In the genomic region with DNA sequence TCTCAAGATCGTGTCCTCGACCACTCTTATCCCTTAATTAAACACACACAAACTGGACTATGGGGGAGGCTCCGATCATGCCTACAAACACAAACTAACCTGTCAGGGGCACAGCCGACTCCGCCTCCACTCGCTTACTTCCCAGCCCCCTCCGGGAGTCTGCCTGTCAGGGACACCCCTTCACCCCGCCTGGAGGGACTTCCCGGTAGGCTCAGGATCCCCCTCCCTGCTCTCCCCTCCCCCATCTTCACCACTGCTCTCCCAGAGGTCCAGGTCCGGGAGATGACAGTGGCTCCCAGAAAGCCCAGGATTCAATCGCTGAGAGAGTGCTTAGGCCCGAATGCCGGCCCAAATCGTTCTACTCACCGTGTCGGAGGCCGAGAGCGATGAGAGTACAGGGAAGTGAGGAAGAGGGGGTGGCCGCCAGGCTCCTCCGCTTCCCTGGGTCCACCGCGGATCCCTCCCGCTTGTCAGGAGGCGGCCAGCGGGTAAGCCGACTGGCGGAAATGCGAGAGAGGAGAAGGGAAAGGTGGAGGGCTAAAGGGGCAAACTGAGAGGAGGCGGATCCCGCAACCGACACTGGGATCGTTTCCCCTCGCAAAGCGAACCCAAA, we compare ENCODE assay signal across 8 cellular contexts. TPM values are rescaled to one million over a fixed set of nuclear protein-coding genes. Genes with fewer than 3 reads are reported as not detected.
DNase-seq lines count a peak whose midpoint lies in the region; ATAC-seq, FAIRE-seq and TF ChIP-seq lines count a peak whose summit lies in the region.
"Not testable (repeated sequence)": the region's sequence is repeated elsewhere in the genome, so short reads cannot be mapped to it uniquely, and the experiment has no call there.

No MANE protein-coding gene starts in this region.

- H3K27me3 ChIP-seq in PC-9 (ENCODE audit: insufficient read depth, low read depth); esophagus squamous epithelium; small intestine (ENCODE audit: control insufficient read depth in 2 of 2, insufficient read depth in 2 of 2, low read length in 2 of 2): not testable (repeated sequence)

- peak overlapping the region; percentile 98 for H3K27ac Mint-ChIP-seq in activated naive CD8-positive, alpha-beta T cell treated with anti-CD3 and anti-CD28 coated beads, Interleukin-2, amount 10 ng/mL, durations not matched to agents 7 days and 5 days
- H3K27ac Mint-ChIP-seq in memory B cell: peak overlapping the region; percentile 94

- peaks cover 26% of the 10 kb centered on the region for H3K36me3 Mint-ChIP-seq in activated naive CD8-positive, alpha-beta T cell treated with anti-CD3 and anti-CD28 coated beads, Interleukin-2, amount 10 ng/mL, durations not matched to agents 7 days and 5 days
- H3K36me3 Mint-ChIP-seq in memory B cell: peaks cover 18% of the 10 kb centered on the region

- ATAC-seq in GM21360 (IDR thresholded peaks at IDR 0.05; ENCODE audit: unreplicated experiment): peak; percentile 14
- ATAC-seq in HG03139 (IDR thresholded peaks at IDR 0.05; ENCODE audit: unreplicated experiment): peak; percentile 28
- ATAC-seq in activated naive CD8-positive, alpha-beta T cell treated with anti-CD3 and anti-CD28 coated beads, Interleukin-2, amount 10 ng/mL, durations not matched to agents 7 days and 5 days (ENCODE audit: low read depth): peak; percentile 6
- ATAC-seq in memory B cell (ENCODE audit: low read depth): peak; percentile 12

- peaks cover 16% of the 10 kb centered on the region for H3K4me1 ChIP-seq in PC-9 (replicated peaks; ENCODE audit: insufficient read depth)
- peaks cover 13 to 60% (median 34%) of the 10 kb centered on the region in 3 donors for H3K4me1 ChIP-seq in esophagus squamous epithelium
- H3K4me1 ChIP-seq in small intestine (ENCODE audit: control insufficient read depth in 2 of 2, insufficient read depth in 1 of 2, low read depth in 1 of 2, low read length in 1 of 2): not testable (repeated sequence)

- peak overlapping the region; percentile 85 for H3K4me2 ChIP-seq in PC-9

- H3K36me3 ChIP-seq in PC-9 (ENCODE audit: low read depth) (peaks cover 19% of the 10 kb centered on the region), esophagus squamous epithelium (peaks cover 0 to 27% (median 0%) of the 10 kb centered on the region in 3 donors)
- not testable (repeated sequence) for H3K36me3 ChIP-seq in small intestine (ENCODE audit: control insufficient read depth in 2 of 2, insufficient read depth in 2 of 2, low read length in 2 of 2)

- H3K27me3 Mint-ChIP-seq in activated naive CD8-positive, alpha-beta T cell treated with anti-CD3 and anti-CD28 coated beads, Interleukin-2, amount 10 ng/mL, durations not matched to agents 7 days and 5 days; memory B cell: not testable (repeated sequence)

- POLR2A ChIA-PET in PC-9 (lab: Charles Lee; ENCODE audit: unreplicated experiment): interaction anchor here (0.7 kb wide), 1 partner anchor 14 kb away, joined by 3 read pairs; no protein-coding TSS in a partner anchor
- POLR2A ChIA-PET in activated naive CD8-positive, alpha-beta T cell treated with anti-CD3 and anti-CD28 coated beads, Interleukin-2, amount 10 ng/mL, durations not matched to agents 7 days and 5 days (lab: Charles Lee): interaction anchor here (0.6 to 1.0 kb wide), 2 partner anchors 51 to 902 kb away, joined by 4 to 5 read pairs; no protein-coding TSS in a partner anchor

- CTCF ChIA-PET in PC-9 (lab: Charles Lee): not testable (repeated sequence)

- not testable (repeated sequence) for H3F3A ChIP-seq in PC-9 (ENCODE audit: insufficient read depth, low read depth)

- H3K4me3 ChIP-seq in PC-9 (peak overlapping the region; percentile 88), esophagus squamous epithelium (peak overlapping the region; percentile 91 to 99 (median 93)), small intestine (ENCODE audit: low read depth in 1 of 2, low read length in 2 of 2) (peak overlapping the region; percentile 86 to 96)

- H3K27ac ChIP-seq in C4-2B (peak overlapping the region; percentile 96), PC-9 (peak overlapping the region; percentile 94), esophagus squamous epithelium (peak overlapping the region; percentile 95 to 99 (median 98)), small intestine (ENCODE audit: low read depth in 1 of 2, low read length in 1 of 2) (peak overlapping the region; percentile 97 to 98)

- H2AFZ ChIP-seq in PC-9: peak overlapping the region; percentile 79

- TF ChIP-seq POLR2A in esophagus squamous epithelium (IDR thresholded peaks at IDR 0.05): not testable (repeated sequence)

- not testable (repeated sequence) for H3K9me3 Mint-ChIP-seq in activated naive CD8-positive, alpha-beta T cell treated with anti-CD3 and anti-CD28 coated beads, Interleukin-2, amount 10 ng/mL, durations not matched to agents 7 days and 5 days; memory B cell

- FAIRE-seq in small intestine (lab: Jason Lieb, UNC): not testable (repeated sequence)

- H3K9me3 ChIP-seq in PC-9 (ENCODE audit: insufficient read depth, low read depth); esophagus squamous epithelium; small intestine (ENCODE audit: control insufficient read depth, low read depth): not testable (repeated sequence)

- intact Hi-C loops in PC-9 (cut with micrococcal nuclease; ENCODE audit: unreplicated experiment): loop anchor here (2.0 kb wide), 1 partner anchor 35 kb away; no protein-coding TSS in a partner anchor
- intact Hi-C loops in esophagus squamous epithelium (cut with DNase I): not testable (repeated sequence)

- WGBS in esophagus squamous epithelium, 2 donors: 0% methylated on average over 4 to 7 of the region's 34 CpGs
- WGBS in small intestine, 3 donors: 0 to 1% (median 0%) methylated on average over 16 to 27 of the region's 34 CpGs

- not testable (repeated sequence) for BruUV-seq in PC-9 (replicated peaks; lab: Mats Ljungman, UMichigan)

- not testable (repeated sequence) for DNase-seq in PC-9; esophagus squamous epithelium (lab: John Stamatoyannopoulos, UW); small intestine
- peak; percentile 78 for DNase-seq in activated naive CD8-positive, alpha-beta T cell treated with anti-CD3 and anti-CD28 coated beads, Interleukin-2, amount 10 ng/mL, durations not matched to agents 7 days and 5 days
- peak in 1 of 2 donors; percentile 33 for DNase-seq in memory B cell (ENCODE audit: low spot score in 2 of 2)

- peaks cover 48% of the 10 kb centered on the region for H4K20me1 ChIP-seq in PC-9 (ENCODE audit: insufficient read depth)

- H3K9me2 ChIP-seq in PC-9 (ENCODE audit: insufficient read depth): not testable (repeated sequence)

- H3K4me1 Mint-ChIP-seq in activated naive CD8-positive, alpha-beta T cell treated with anti-CD3 and anti-CD28 coated beads, Interleukin-2, amount 10 ng/mL, durations not matched to agents 7 days and 5 days: peaks cover 44% of the 10 kb centered on the region
- H3K4me1 Mint-ChIP-seq in memory B cell: peaks cover 41% of the 10 kb centered on the region

- H3K79me2 ChIP-seq in PC-9 (ENCODE audit: low read depth): peaks cover 89% of the 10 kb centered on the region

- H3K4me3 Mint-ChIP-seq in activated naive CD8-positive, alpha-beta T cell treated with anti-CD3 and anti-CD28 coated beads, Interleukin-2, amount 10 ng/mL, durations not matched to agents 7 days and 5 days: peak overlapping the region; percentile 98
- peak overlapping the region; percentile 96 for H3K4me3 Mint-ChIP-seq in memory B cell

- TF ChIP-seq CTCF in C4-2B (conservative IDR thresholded peaks at IDR 0.05); PC-9 (conservative IDR thresholded peaks at IDR 0.05); esophagus squamous epithelium (IDR thresholded peaks at IDR 0.05): not testable (repeated sequence)

RNA-seq across cellular contexts. Expression of a gene that starts 0.8 kb away (rescaled TPM):
- total RNA-seq in PC-9 (2021) (38.3 and 40.6 TPM in 2 replicates), esophagus squamous epithelium (10 to 100 TPM; 37.8 to 91.6 (median 63.5) TPM)
- total RNA-seq in activated naive CD8-positive, alpha-beta T cell treated with anti-CD3 and anti-CD28 coated beads, Interleukin-2, amount 10 ng/mL, durations not matched to agents 7 days and 5 days: 10 to 100 TPM; 82.1 to 93.4 TPM
- 10 to 100 TPM; 29.4 to 35.8 (median 34.6) TPM for polyA plus RNA-seq in small intestine

RNA-seq across cellular contexts. Expression of a gene that starts 1.1 kb away (rescaled TPM):
- total RNA-seq in PC-9 (2021) (111 and 112 TPM in 2 replicates), esophagus squamous epithelium (100 to 1,000 TPM in 1 of 4 donors, 10 to 100 TPM in 3; 59.9 to 144 (median 78.5) TPM)
- total RNA-seq in activated naive CD8-positive, alpha-beta T cell treated with anti-CD3 and anti-CD28 coated beads, Interleukin-2, amount 10 ng/mL, durations not matched to agents 7 days and 5 days: 100 to 1,000 TPM; 119 to 128 TPM
- 10 to 100 TPM; 88.3 to 97.8 (median 94.6) TPM for polyA plus RNA-seq in small intestine
